Comparison of ENCODE assay signal across 1 cellular context in genomic region chr12:3496964-3497363, GRCh38.
TF ChIP-seq lines count a peak whose summit lies in the region.

No MANE protein-coding gene starts in this region.

TF ChIP-seq in HEK293, 187 proteins besides CTCF, POLR2A, EP300 and RAD21 (continued from another document):
- no peak for TF ChIP-seq ZNF148 (tag by site-specific recombination; IDR thresholded peaks at IDR 0.05; ENCODE audit: borderline replicate concordance)
